Comparison of ENCODE assay signal across 13 cellular contexts in genomic region chr6:118784641-118785164, GRCh38.
DNase-seq lines count a peak whose midpoint lies in the region; TF ChIP-seq lines count a peak whose summit lies in the region.
"Had no signal": no experiment of that assay in that cellular context is flagged by ENCODE, and none has a peak within 500 bp of the region (broad histone marks: within the 10 kb centered on the region; RNA-seq: fewer than 3 reads in every experiment).

No MANE protein-coding gene starts in this region.

- TF ChIP-seq CTCF in A673 (conservative IDR thresholded peaks at IDR 0.05; ENCODE audit: low read depth, low read length) (no peak), esophagus muscularis mucosa (IDR thresholded peaks at IDR 0.05) (no peak)

- H3K9ac ChIP-seq in muscle layer of colon (ENCODE audit: low read length): no peak overlapping the region

- H3K27me3 ChIP-seq in A673 (replicated peaks; ENCODE audit: insufficient read depth, low read depth, low read length, poor library complexity) (no peaks in the 10 kb centered on the region), esophagus muscularis mucosa (no peaks in the 10 kb centered on the region), muscle layer of colon (ENCODE audit: control insufficient read depth in 1 of 2, insufficient read depth in 2 of 2, low read length in 2 of 2) (no peaks in the 10 kb centered on the region)
- H3K27me3 ChIP-seq in effector memory CD4-positive, alpha-beta T cell (replicated peaks; ENCODE audit: control insufficient read depth, insufficient read depth, low read length, poor library complexity, severe bottlenecking): no peaks in the 10 kb centered on the region
- H3K27me3 ChIP-seq: SJCRH30, suprapubic skin had no signal

- WGBS in esophagus muscularis mucosa: 40% methylated on average over 4 of the region's 5 CpGs

- H3K9me3 ChIP-seq in A673 (ENCODE audit: low read depth, low read length, poor library complexity, severe bottlenecking) (no peaks in the 10 kb centered on the region), esophagus muscularis mucosa (no peaks in the 10 kb centered on the region), muscle layer of colon (ENCODE audit: low read length) (no peaks in the 10 kb centered on the region)
- no peaks in the 10 kb centered on the region for H3K9me3 ChIP-seq in effector memory CD4-positive, alpha-beta T cell (ENCODE audit: control insufficient read depth, low read length)
- H3K9me3 ChIP-seq: SJCRH30, suprapubic skin had no signal

- H3K36me3 ChIP-seq in A673 (ENCODE audit: insufficient read depth, low read length, poor library complexity, severe bottlenecking) (no peaks in the 10 kb centered on the region), esophagus muscularis mucosa (no peaks in the 10 kb centered on the region), muscle layer of colon (ENCODE audit: insufficient read depth, low read length) (no peaks in the 10 kb centered on the region)
- H3K36me3 ChIP-seq in effector memory CD4-positive, alpha-beta T cell (ENCODE audit: control insufficient read depth, insufficient read depth, low read length): no peaks in the 10 kb centered on the region
- H3K36me3 ChIP-seq: SJCRH30, suprapubic skin had no signal

- no peak for TF ChIP-seq EP300 in esophagus muscularis mucosa (IDR thresholded peaks at IDR 0.05)

- CTCF ChIA-PET in A673 (lab: Charles Lee): interaction anchor here (0.6 kb wide), 1 partner anchor 324 kb away, joined by 3 read pairs; no protein-coding TSS in a partner anchor

- peak; percentile 28 for DNase-seq in A673 (ENCODE audit: low spot score)
- peak; percentile 46 for DNase-seq in NOMO-1 treated with DMSO at 0.1 percent for 48 hours (lab: John Stamatoyannopoulos, UW; ENCODE audit: unreplicated experiment)
- no peak for DNase-seq in esophagus muscularis mucosa (ENCODE audit: extremely low spot score)
- no peak for DNase-seq in activated CD4-positive, alpha-beta T cell treated with anti-CD3 and anti-CD28 coated beads, Interleukin-2, amount 50 U/mL, for 1 hour
- DNase-seq in HuH-7 (ENCODE audit: low spot score): no peak
- DNase-seq in DMS53 (lab: John Stamatoyannopoulos, UW): no peak
- DNase-seq in effector memory CD4-positive, alpha-beta T cell: no peak
- DNase-seq: naive B cell; NCI-H1436; stimulated activated CD4-positive, alpha-beta T cell treated with anti-CD3 and anti-CD28 coated beads, Interleukin-4, amount 100 ng/mL, for 24 hours had no signal

- no TSS peak for BruUV-seq in A673 (replicated peaks; lab: Mats Ljungman, UMichigan)

- peaks cover 21% of the 10 kb centered on the region for H3K4me1 ChIP-seq in A673 (ENCODE audit: insufficient read depth, low read length, poor library complexity, severe bottlenecking)
- peaks cover 12 to 30% (median 19%) of the 10 kb centered on the region in 4 donors for H3K4me1 ChIP-seq in esophagus muscularis mucosa
- peaks cover 16% of the 10 kb centered on the region for H3K4me1 ChIP-seq in muscle layer of colon (ENCODE audit: insufficient read depth, low read length)
- peaks cover 13% of the 10 kb centered on the region for H3K4me1 ChIP-seq in effector memory CD4-positive, alpha-beta T cell (ENCODE audit: control insufficient read depth, insufficient read depth, low read length, poor library complexity, severe bottlenecking)
- H3K4me1 ChIP-seq: SJCRH30 had no signal

- H3K4me3 ChIP-seq in A673 (ENCODE audit: low read depth, low read length, poor library complexity, severe bottlenecking): no peak overlapping the region
- H3K4me3 ChIP-seq in esophagus muscularis mucosa: no peak overlapping the region
- H3K4me3 ChIP-seq in muscle layer of colon (ENCODE audit: low read depth in 1 of 2, low read length in 2 of 2): no peak overlapping the region
- no peak overlapping the region for H3K4me3 ChIP-seq in effector memory CD4-positive, alpha-beta T cell (ENCODE audit: insufficient read depth, low read depth, low read length, poor library complexity, severe bottlenecking)
- H3K4me3 ChIP-seq: SJCRH30, suprapubic skin had no signal

- TF ChIP-seq POLR2A in esophagus muscularis mucosa (IDR thresholded peaks at IDR 0.05; ENCODE audit: low read depth): no peak

- no peak overlapping the region for H3K27ac ChIP-seq in A673 (ENCODE audit: low read depth, low read length, poor library complexity, severe bottlenecking)
- peak overlapping the region; percentile 51 to 67 (median 61) for H3K27ac ChIP-seq in esophagus muscularis mucosa (replicated peaks in 1 of 4)
- H3K27ac ChIP-seq in muscle layer of colon (ENCODE audit: low read depth, low read length): peak overlapping the region; percentile 13
- no peak overlapping the region for H3K27ac ChIP-seq in effector memory CD4-positive, alpha-beta T cell (ENCODE audit: insufficient read depth, low read length, poor library complexity, severe bottlenecking)
- H3K27ac ChIP-seq: SJCRH30, suprapubic skin had no signal

- POLR2A ChIA-PET in A673 (lab: Charles Lee; ENCODE audit: low non-redundant PET): interaction anchor here (0.6 kb wide), 1 partner anchor 35 kb away, joined by 4 read pairs; no protein-coding TSS in a partner anchor

- intact Hi-C loops in A673 (cut with micrococcal nuclease; ENCODE audit: unreplicated experiment): no loop called here
- intact Hi-C loops in esophagus muscularis mucosa (cut with DNase I): no loop called here

Comparison
In these comparisons a context has a peak if more than half of its experiments do, and no peak if none do; other contexts are left out.
1. DNase-seq: peak in A673 (single experiment) and NOMO-1 treated with DMSO at 0.1 percent for 48 hours (single experiment); none in esophagus muscularis mucosa (single experiment), activated CD4-positive, alpha-beta T cell treated with anti-CD3 and anti-CD28 coated beads, Interleukin-2, amount 50 U/mL, for 1 hour (single experiment), HuH-7 (single experiment), DMS53 (single experiment) and effector memory CD4-positive, alpha-beta T cell (0 of 3).
2. H3K27ac ChIP-seq: peak in esophagus muscularis mucosa (4 of 4) and muscle layer of colon (single experiment); none in A673 (single experiment) and effector memory CD4-positive, alpha-beta T cell (single experiment).